In genomic region chr7:66764905-66765304, GRCh38 we compare ENCODE assay signal across 8 cellular contexts. TPM values are rescaled to one million over a fixed set of nuclear protein-coding genes. Genes with fewer than 3 reads are reported as not detected.
DNase-seq lines count a peak whose midpoint lies in the region; ATAC-seq, FAIRE-seq and TF ChIP-seq lines count a peak whose summit lies in the region.
"Not testable (repeated sequence)": the region's sequence is repeated elsewhere in the genome, so short reads cannot be mapped to it uniquely, and the experiment has no call there.

No MANE protein-coding gene starts in this region.

- not testable (repeated sequence) for H3K36me3 ChIP-seq in ACC112 (ENCODE audit: insufficient read depth, low read length); GM23248 (ENCODE audit: low read depth); bronchial epithelial cell (ENCODE audit: control insufficient read depth, insufficient read depth, low read length); keratinocyte (ENCODE audit: control insufficient read depth in 2 of 2, extremely low read depth in 1 of 2, insufficient read depth in 2 of 2, low read length in 2 of 2); HepG2 (replicated peaks in 1 of 2; ENCODE audit: control insufficient read depth in 1 of 2, insufficient read depth in 2 of 2, low read length in 2 of 2); osteoblast (ENCODE audit: insufficient read depth, low read length)

- CTCF ChIA-PET in activated B cell treated with CpG ODN at 0.5 μM for 24 hours (lab: Charles Lee); HepG2 (lab: Yijun Ruan, JAX; ENCODE audit: low intra/inter-chr PET ratio, low total read pairs): not testable (repeated sequence)

- not testable (repeated sequence) for TF ChIP-seq POLR2A in HepG2 (IDR thresholded peaks at IDR 0.05; ENCODE audit: insufficient read depth in 1 of 2, low read depth in 2 of 2, low read length in 2 of 2)

- not testable (repeated sequence) for H3K36me3 Mint-ChIP-seq in activated B cell treated with CpG ODN at 0.5 μM for 24 hours (ENCODE audit: low read depth); naive B cell

- H3K4me1 Mint-ChIP-seq in activated B cell treated with CpG ODN at 0.5 μM for 24 hours: peaks cover 55% of the 10 kb centered on the region
- peaks cover 59 to 86% (median 81%) of the 10 kb centered on the region in 3 donors for H3K4me1 Mint-ChIP-seq in naive B cell

- TF ChIP-seq CTCF in activated B cell treated with CpG ODN at 0.5 μM for 24 hours (IDR thresholded peaks at IDR 0.05); bronchial epithelial cell (IDR thresholded peaks at IDR 0.05; ENCODE audit: insufficient read depth, low read length, severe bottlenecking); keratinocyte (optimal IDR thresholded peaks at IDR 0.05 in 1 of 3, IDR thresholded peaks at IDR 0.05 in 1 of 3, conservative IDR thresholded peaks at IDR 0.05 in 1 of 3; ENCODE audit: extremely low read depth in 1 of 3, insufficient read depth in 2 of 3, low read length in 3 of 3); HepG2 (CRISPR knock-in tag; IDR thresholded peaks at IDR 0.05); osteoblast (IDR thresholded peaks at IDR 0.05; ENCODE audit: extremely low read depth, low read depth, low read length): not testable (repeated sequence)

- not testable (repeated sequence) for H3K27me3 Mint-ChIP-seq in activated B cell treated with CpG ODN at 0.5 μM for 24 hours, naive B cell

- H3K9me2 ChIP-seq in GM23248 (ENCODE audit: insufficient read depth): not testable (repeated sequence)

- peak overlapping the region; percentile 61; the same call in 1 of the 2 replicates for H3K27ac ChIP-seq in ACC112 (ENCODE audit: low read depth, low read length)
- H3K27ac ChIP-seq in GM23248: peak overlapping the region; percentile 73
- H3K27ac ChIP-seq in keratinocyte (ENCODE audit: control insufficient read depth, insufficient read depth, low read length); HepG2 (ENCODE audit: extremely low read length, insufficient read depth, low read length): not testable (repeated sequence)
- H3K27ac ChIP-seq in osteoblast (ENCODE audit: low read depth, low read length): peak overlapping the region; percentile 74

- H3K9me1 ChIP-seq in keratinocyte (ENCODE audit: control insufficient read depth, extremely low read depth, insufficient read depth, low read length): not testable (repeated sequence)

- not testable (repeated sequence) for ATAC-seq in activated B cell treated with CpG ODN at 0.5 μM for 24 hours (ENCODE audit: low read depth); HepG2; naive B cell (ENCODE audit: low read depth in 2 of 2)

- H3K4me3 ChIP-seq in ACC112 (ENCODE audit: low read depth, low read length); GM23248; bronchial epithelial cell (ENCODE audit: low read depth, low read length); keratinocyte (ENCODE audit: control insufficient read depth in 2 of 3, extremely low read depth in 1 of 3, insufficient read depth in 2 of 3, low read depth in 1 of 3, low read length in 3 of 3); HepG2 (replicated peaks in 1 of 3; ENCODE audit: insufficient read depth in 1 of 3, low read depth in 2 of 3, low read length in 3 of 3); osteoblast (ENCODE audit: insufficient read depth, low read length): not testable (repeated sequence)

- not testable (repeated sequence) for H3K27me3 ChIP-seq in ACC112 (ENCODE audit: insufficient read depth, low read length); GM23248 (replicated peaks; ENCODE audit: insufficient read depth); bronchial epithelial cell (ENCODE audit: control insufficient read depth, insufficient read depth, low read length); keratinocyte (ENCODE audit: control insufficient read depth, extremely low read depth, insufficient read depth, low read length); HepG2 (ENCODE audit: control insufficient read depth in 1 of 2, insufficient read depth in 2 of 2, low read length in 2 of 2); osteoblast (ENCODE audit: insufficient read depth, low read length)

- H3K9me3 ChIP-seq in GM23248 (ENCODE audit: low read depth); keratinocyte (ENCODE audit: control insufficient read depth, low read depth, low read length); HepG2 (ENCODE audit: low read length); osteoblast (ENCODE audit: low read depth, low read length): not testable (repeated sequence)

- H2AFZ ChIP-seq in ACC112 (ENCODE audit: low read length, unreplicated experiment); GM23248; keratinocyte (ENCODE audit: control insufficient read depth, low read length); HepG2 (ENCODE audit: low read length); osteoblast (ENCODE audit: low read length): not testable (repeated sequence)

- POLR2A ChIA-PET in activated B cell treated with CpG ODN at 0.5 μM for 24 hours (lab: Charles Lee): not testable (repeated sequence)
- POLR2A ChIA-PET in HepG2 (lab: Yijun Ruan, JAX): interaction anchor here (1.1 kb wide), 1 partner anchor 25 kb away, joined by 5 read pairs; the partner anchor contains the start of gene RABGEF1

- TF ChIP-seq RAD21 in HepG2 (CRISPR knock-in tag; IDR thresholded peaks at IDR 0.05): not testable (repeated sequence)

- not testable (repeated sequence) for BruUV-seq in HepG2 (replicated peaks; lab: Mats Ljungman, UMichigan)

- H3K9ac ChIP-seq in GM23248; keratinocyte (ENCODE audit: control insufficient read depth, extremely low read depth, insufficient read depth, low read length); HepG2 (ENCODE audit: insufficient read depth, low read depth, low read length): not testable (repeated sequence)

- peaks cover 21% of the 10 kb centered on the region; the same call in 1 of the 2 replicates for H4K20me1 ChIP-seq in GM23248 (ENCODE audit: insufficient read depth)
- not testable (repeated sequence) for H4K20me1 ChIP-seq in keratinocyte (ENCODE audit: control insufficient read depth, extremely low read depth, insufficient read depth, low read length)
- peaks cover 13% of the 10 kb centered on the region; the same call in 1 of the 2 replicates for H4K20me1 ChIP-seq in HepG2 (ENCODE audit: insufficient read depth, low read length)
- peaks cover 31% of the 10 kb centered on the region for H4K20me1 ChIP-seq in osteoblast (ENCODE audit: insufficient read depth, low read length)

- dilution Hi-C loops in keratinocyte (cut with MboI; ENCODE audit: extremely low pct_ligation_motif_present, low sequenced_read_pairs): not testable (repeated sequence)

- in situ Hi-C loops in GM23248 (cut with MboI); HepG2 (cut with HindIII; ENCODE audit: extremely low pct_ligation_motif_present, low pct_unique_long_range_greater_than_20kb): not testable (repeated sequence)

- peaks cover 14% of the 10 kb centered on the region for H3K4me1 ChIP-seq in ACC112 (ENCODE audit: control insufficient read depth, insufficient read depth, low read length, unreplicated experiment)
- peaks cover 19% of the 10 kb centered on the region for H3K4me1 ChIP-seq in GM23248 (ENCODE audit: insufficient read depth)
- not testable (repeated sequence) for H3K4me1 ChIP-seq in keratinocyte (ENCODE audit: control insufficient read depth, extremely low read depth, insufficient read depth, low read length); HepG2 (ENCODE audit: insufficient read depth, low read length)
- H3K4me1 ChIP-seq in osteoblast (ENCODE audit: insufficient read depth, low read length): peaks cover 18% of the 10 kb centered on the region

- not testable (repeated sequence) for H3K4me2 ChIP-seq in GM23248 (ENCODE audit: unreplicated experiment); keratinocyte (ENCODE audit: control insufficient read depth, extremely low read depth, insufficient read depth, low read depth, low read length); HepG2 (ENCODE audit: low read depth, low read length); osteoblast (ENCODE audit: insufficient read depth, low read length)

- intact Hi-C loops in activated B cell treated with CpG ODN at 0.5 μM for 24 hours (cut with micrococcal nuclease); HepG2 (cut with micrococcal nuclease; ENCODE audit: unreplicated experiment): not testable (repeated sequence)

- not testable (repeated sequence) for TF ChIP-seq EP300 in HepG2 (IDR thresholded peaks at IDR 0.05; ENCODE audit: low read depth in 2 of 2, low read length in 2 of 2); HepG2 (CRISPR knock-in tag; IDR thresholded peaks at IDR 0.05; ENCODE audit: borderline replicate concordance)

- not testable (repeated sequence) for H3K9me3 Mint-ChIP-seq in activated B cell treated with CpG ODN at 0.5 μM for 24 hours
- peaks cover 0 to 10% (median 5%) of the 10 kb centered on the region in 7 donors for H3K9me3 Mint-ChIP-seq in naive B cell

- H3K4me3 Mint-ChIP-seq in activated B cell treated with CpG ODN at 0.5 μM for 24 hours: not testable (repeated sequence)
- peak overlapping the region in 1 of 8 donors; percentile 36 for H3K4me3 Mint-ChIP-seq in naive B cell

- H3K27ac Mint-ChIP-seq in activated B cell treated with CpG ODN at 0.5 μM for 24 hours: peak overlapping the region; percentile 56
- H3K27ac Mint-ChIP-seq in naive B cell: peak overlapping the region in 4 of 6 donors; percentile 16 to 84 (median 50)

- WGBS in GM23248 (ENCODE audit: low coverage in 1 of 2, low lambda C conversion rate in 2 of 2, missing lambda C conversion rate in 2 of 2), 2 experiments: 100% methylated on average over 1 of the region's 1 CpG; no CpG with 5 or more reads in 1 of the 2 experiments
- WGBS in HepG2 (ENCODE audit: low lambda C conversion rate): 81% methylated on average over 1 of the region's 1 CpG

- H3K79me2 ChIP-seq in ACC112 (ENCODE audit: control insufficient read depth, insufficient read depth, low read length, unreplicated experiment) (peaks cover 76% of the 10 kb centered on the region), GM23248 (ENCODE audit: insufficient read depth) (peaks cover 98% of the 10 kb centered on the region), keratinocyte (ENCODE audit: control insufficient read depth, insufficient read depth, low read length) (peaks cover 89% of the 10 kb centered on the region), HepG2 (ENCODE audit: insufficient read depth, low read length) (peaks cover 81% of the 10 kb centered on the region), osteoblast (ENCODE audit: insufficient read depth, low read length) (peaks cover 89% of the 10 kb centered on the region)

- FAIRE-seq in bronchial epithelial cell (lab: Jason Lieb, UNC) (peak; percentile 60), keratinocyte (lab: Jason Lieb, UNC) (peak; percentile 75), HepG2 (lab: Jason Lieb, UNC) (peak; percentile 51)

- peaks cover 24% of the 10 kb centered on the region for H3F3A ChIP-seq in GM23248 (ENCODE audit: insufficient read depth)

- not testable (repeated sequence) for DNase-seq in GM23248; activated B cell treated with CpG ODN at 0.5 μM for 24 hours; bronchial epithelial cell (ENCODE audit: low read depth); keratinocyte (ENCODE audit: low read depth, low spot score); HepG2 (ENCODE audit: low spot score); naive B cell; osteoblast (ENCODE audit: insufficient read length, low spot score, missing footprints)

RNA-seq across cellular contexts. Expression of gene RABGEF1, which starts 24.4 kb away (rescaled TPM):
- 70.8 and 71.5 TPM in 2 replicates for total RNA-seq in GM23248 (2014; rRNA removed; shearing (Covaris generic))
- polyA plus RNA-seq in GM23248 (2016; fragmentation: Nextera tagmentation; extraction: Ambion mirVana) (64.5 and 68.2 TPM in 2 replicates), keratinocyte (49.9 to 68.0 TPM (median 58.2 TPM) in 3 replicates), HepG2 (2011; rRNA removed) (30.3 and 35.3 TPM in 2 replicates), naive B cell (ENCODE audit: low read depth in 6 of 6) (10 to 100 TPM; 44.8 to 67.3 (median 55.9) TPM)
- total RNA-seq in activated B cell treated with CpG ODN at 0.5 μM for 24 hours (19.7 and 21.1 TPM in 2 replicates), bronchial epithelial cell (35.3 and 41.5 TPM in 2 replicates), HepG2 (2016; rRNA removed; fragmentation: Illumina TruSeq; extraction: Trizol) (22.7 and 27.5 TPM in 2 replicates), osteoblast (71.9 and 81.8 TPM in 2 replicates)
- polyA plus RNA-seq in keratinocyte (2011; ENCODE audit: low read depth): 99.1 TPM
- polyA plus RNA-seq in keratinocyte (2011; cell fraction: cytosol; rRNA removed): 34.0 and 50.5 TPM in 2 replicates
- 90.2 and 102 TPM in 2 replicates for polyA plus RNA-seq in keratinocyte (2011; cell fraction: nucleus; rRNA removed)
- polyA plus RNA-seq in keratinocyte (2012; ENCODE audit: low replicate concordance): 31.2 and 57.9 TPM in 2 replicates
- 62.8 to 69.6 TPM (median 63.4 TPM) in 3 replicates for polyA minus RNA-seq in keratinocyte
- 28.0 TPM for polyA minus RNA-seq in keratinocyte (2011; cell fraction: cytosol; rRNA and poly(A)+ RNA removed)
- polyA minus RNA-seq in keratinocyte (2011; cell fraction: nucleus; rRNA and poly(A)+ RNA removed): 40.2 and 71.9 TPM in 2 replicates
- 19.8 and 21.2 TPM in 2 replicates for total RNA-seq in HepG2 (2016; cell fraction: cytosol; rRNA removed; fragmentation: Illumina TruSeq; extraction: Trizol; ENCODE audit: low read depth)
- total RNA-seq in HepG2 (2016; cell fraction: insoluble cytoplasmic fraction; rRNA removed; fragmentation: Illumina TruSeq; extraction: Trizol): 21.5 and 25.3 TPM in 2 replicates
- total RNA-seq in HepG2 (2016; cell fraction: membrane; rRNA removed; fragmentation: Illumina TruSeq; extraction: Trizol): 14.1 and 14.9 TPM in 2 replicates
- 16.2 and 18.3 TPM in 2 replicates for total RNA-seq in HepG2 (2016; cell fraction: nucleus; rRNA removed; fragmentation: Illumina TruSeq; extraction: Trizol)
- 18.9 and 20.5 TPM in 2 replicates for polyA plus RNA-seq in HepG2 (2011; cell fraction: cytosol; rRNA removed)
- polyA plus RNA-seq in HepG2 (2011; cell fraction: nucleus; rRNA removed): 24.9 and 25.4 TPM in 2 replicates
- polyA plus RNA-seq in HepG2 (2012): 19.6 and 25.6 TPM in 2 replicates
- polyA plus RNA-seq in HepG2 (2016; cell fraction: cytosol; fragmentation: Illumina TruSeq; extraction: Trizol; ENCODE audit: low read depth): 1.3 and 2.0 TPM in 2 replicates
- polyA plus RNA-seq in HepG2 (2016; cell fraction: insoluble cytoplasmic fraction; fragmentation: Illumina TruSeq; extraction: Trizol; ENCODE audit: low read depth): 22.9 and 25.3 TPM in 2 replicates
- polyA plus RNA-seq in HepG2 (2016; cell fraction: membrane; fragmentation: Illumina TruSeq; extraction: Trizol; ENCODE audit: low read depth): 3.9 and 4.5 TPM in 2 replicates
- polyA plus RNA-seq in HepG2 (2016; cell fraction: nucleus; fragmentation: Illumina TruSeq; extraction: Trizol; ENCODE audit: insufficient read depth, low read depth): 26.8 and 27.2 TPM in 2 replicates
- polyA minus RNA-seq in HepG2 (2011; rRNA and poly(A)+ RNA removed; ENCODE audit: low replicate concordance): 43.3 and 66.9 TPM in 2 replicates
- 15.5 and 21.7 TPM in 2 replicates for polyA minus RNA-seq in HepG2 (2011; cell fraction: cytosol; rRNA and poly(A)+ RNA removed)
- 19.7 and 26.4 TPM in 2 replicates for polyA minus RNA-seq in HepG2 (2011; cell fraction: nucleus; rRNA and poly(A)+ RNA removed)
